24 cellular contexts compared by ENCODE assay signal in the genomic region with DNA sequence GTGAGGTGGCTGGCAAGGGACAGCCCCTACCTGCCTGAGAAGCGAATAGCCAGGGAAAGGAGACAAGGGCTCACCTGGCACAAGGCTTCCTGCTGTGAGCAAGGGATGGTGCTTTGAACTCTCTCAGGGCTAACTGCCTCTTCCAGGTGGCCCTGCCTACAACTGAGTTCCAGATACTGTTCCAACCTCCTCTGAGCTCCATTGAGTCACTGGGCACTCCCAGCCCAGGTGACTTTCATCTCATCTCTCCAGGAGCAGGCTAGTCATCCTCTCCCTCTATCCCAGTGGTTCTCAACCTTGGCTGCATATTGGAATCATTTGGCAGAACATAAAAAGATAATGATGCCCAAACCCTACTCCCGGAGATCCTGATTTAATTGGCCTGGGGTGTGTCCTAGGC.
"Had no signal": no experiment of that assay in that cellular context is flagged by ENCODE, and none has a peak within 500 bp of the region (broad histone marks: within the 10 kb centered on the region; RNA-seq: fewer than 3 reads in every experiment).

No MANE protein-coding gene starts in this region.

- DNase-seq: IMR-90, Karpas-422, KG1, MG63, NCI-H1092 treated with DMSO at 0.1 percent for 48 hours, NCI-H1436, NCI-H187, NCI-H2029, NCI-H2081 treated with DMSO at 0.1 percent for 48 hours, NCI-H2171, NCI-H226, NCI-H446, NCI-H510A, NCI-H524 treated with DMSO at 0.1 percent for 48 hours, NCI-H69, NCI-H774, PC-3, SHP77 treated with DMSO at 0.1 percent for 48 hours, SJCRH30 had no signal

- H3K36me3 ChIP-seq: MG63, SJCRH30 had no signal

- H3K27me3 ChIP-seq: MG63, SJCRH30 had no signal

- H3K4me1 ChIP-seq: SJCRH30 had no signal

- H3K4me3 ChIP-seq: MG63, SJCRH30 had no signal

- ATAC-seq: HepG2, Panc1, PC-3, Right ventricle myocardium inferior, SK-N-SH treated with all-trans-retinoic acid at 6 μM for 48 hours had no signal

- H3K9me3 ChIP-seq: MG63, SJCRH30 had no signal

- H3K27ac ChIP-seq: RWPE1, SJCRH30 had no signal
